In the genomic region with DNA sequence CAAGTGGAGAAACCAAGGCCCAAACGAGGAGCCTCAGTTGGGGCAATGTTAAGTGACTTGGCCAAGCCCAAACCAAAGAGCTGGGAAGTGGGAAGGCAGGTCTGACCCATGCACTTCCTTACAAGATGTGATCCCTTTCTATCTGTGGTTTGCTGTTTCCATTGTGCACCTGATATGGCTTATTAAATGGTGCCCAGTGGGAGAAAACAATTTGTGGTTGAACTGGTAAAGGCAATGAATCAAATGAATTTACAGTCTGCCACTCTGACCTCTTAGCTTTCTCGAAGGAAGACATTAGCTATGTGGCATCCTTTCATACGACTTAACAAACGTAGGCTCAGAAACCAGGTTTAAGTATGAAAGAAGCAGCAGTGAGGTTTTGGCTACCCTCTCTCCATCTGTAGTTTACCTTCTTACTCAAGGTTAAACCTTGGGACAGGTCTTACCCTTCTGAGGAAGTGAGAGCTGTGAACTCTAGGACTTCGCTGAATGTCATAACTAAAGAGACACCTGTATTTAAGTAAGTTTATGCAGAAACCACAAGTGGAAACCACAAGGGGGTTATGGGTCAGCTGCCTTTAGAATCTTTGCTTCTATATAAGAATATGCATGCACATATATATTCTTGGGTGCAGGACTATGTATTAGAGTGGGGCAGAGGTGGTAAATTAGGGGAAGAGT, we compare ENCODE assay signal across 15 cellular contexts.
DNase-seq lines count a peak whose midpoint lies in the region; ATAC-seq lines count a peak whose summit lies in the region.
"Had no signal": no experiment of that assay in that cellular context is flagged by ENCODE, and none has a peak within 500 bp of the region (broad histone marks: within the 10 kb centered on the region; RNA-seq: fewer than 3 reads in every experiment).

No MANE protein-coding gene starts in this region.

- peak; percentile 90 for ATAC-seq in GM18508 (IDR thresholded peaks at IDR 0.05; ENCODE audit: insufficient read depth, unreplicated experiment)
- peak; percentile 93 for ATAC-seq in GM21423 (IDR thresholded peaks at IDR 0.05; ENCODE audit: unreplicated experiment)
- peak; percentile 88 for ATAC-seq in HG03060 (IDR thresholded peaks at IDR 0.05; ENCODE audit: low read depth, unreplicated experiment)
- ATAC-seq: HCT116 had no signal

- DNase-seq in M059J (ENCODE audit: low read depth) (peak; percentile 74), NAMALWA (ENCODE audit: low spot score) (no peak), DMS 273 (lab: John Stamatoyannopoulos, UW; ENCODE audit: unreplicated experiment) (no peak), GM03348 (ENCODE audit: low spot score) (no peak), NCI-H1417 (lab: John Stamatoyannopoulos, UW) (no peak)
- DNase-seq: activated CD8-positive, alpha-beta memory T cell treated with anti-CD3 and anti-CD28 coated beads, Interleukin-2, amount 50 U/mL, for 4 hours; AML-193; aorta; GF-D8; MV-4-11; uterus had no signal
